8 cellular contexts compared by ENCODE assay signal in the genomic region with DNA sequence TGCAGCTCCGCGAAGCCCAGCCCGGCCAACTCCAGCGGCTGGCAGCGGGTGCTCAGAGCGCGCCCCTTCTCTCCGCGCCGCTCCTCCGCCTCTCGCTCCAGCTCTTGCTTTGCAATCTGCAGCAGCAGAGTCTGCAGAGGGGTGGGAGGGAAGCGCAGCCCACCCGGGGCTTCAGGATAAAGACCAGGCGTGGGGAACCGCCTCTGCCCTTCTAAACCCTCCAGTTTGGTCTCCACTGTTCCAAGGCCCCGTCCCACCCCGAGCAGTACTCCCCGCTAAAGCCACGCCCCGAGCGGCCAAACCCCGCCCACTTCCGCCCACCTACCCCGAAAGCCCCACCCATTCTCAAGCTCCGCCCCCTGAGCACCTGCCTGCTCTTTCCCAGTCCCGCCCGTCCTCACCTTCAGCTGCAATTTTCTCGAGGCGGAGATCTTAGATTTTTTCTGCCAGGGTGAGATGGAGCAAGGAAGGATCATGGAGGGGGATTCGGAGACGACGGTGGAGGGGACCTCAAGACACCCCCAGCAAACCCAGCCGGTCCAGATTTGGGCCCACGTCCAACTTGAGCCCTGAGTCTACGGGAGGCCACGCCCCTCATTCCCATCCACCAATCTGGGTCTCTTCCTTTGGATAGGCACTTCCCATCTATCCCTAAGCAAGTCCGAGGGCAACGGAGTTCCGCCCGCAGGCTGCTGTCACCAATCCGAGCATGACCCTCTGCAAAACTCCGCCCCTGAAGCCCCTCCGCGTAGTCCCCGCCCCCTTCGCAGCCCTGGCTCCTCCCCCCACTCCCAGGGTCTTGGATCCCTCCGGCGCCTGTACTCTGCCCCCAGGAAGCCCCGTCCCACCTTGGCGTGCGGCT. TPM values are rescaled to one million over a fixed set of nuclear protein-coding genes. Genes with fewer than 3 reads are reported as not detected.
DNase-seq lines count a peak whose midpoint lies in the region; ATAC-seq and TF ChIP-seq lines count a peak whose summit lies in the region.

No MANE protein-coding gene starts in this region.

- H3K27ac Mint-ChIP-seq in activated CD8-positive, alpha-beta memory T cell treated with anti-CD3 and anti-CD28 coated beads, Interleukin-2, amount 10 ng/mL, durations not matched to agents 7 days and 5 days: no peak overlapping the region

- intact Hi-C loops in left ventricle myocardium inferior (cut with micrococcal nuclease): no loop called here
- intact Hi-C loops in spleen (cut with DNase I; ENCODE audit: low total_unique reads): no loop called here

- peak overlapping the region; percentile 77 for H3K4me3 ChIP-seq in left ventricle myocardium inferior
- peak overlapping the region in 1 of 8 donors; percentile 9 for H3K4me3 ChIP-seq in spleen

- TF ChIP-seq POLR2A in spleen (IDR thresholded peaks at IDR 0.05): no peak

- H3K4me1 ChIP-seq in ES-I3 (ENCODE audit: insufficient read depth, low read length) (peaks cover 20% of the 10 kb centered on the region; the same call in 1 of the 2 replicates), left ventricle myocardium inferior (peaks cover 69% of the 10 kb centered on the region), spleen (peaks cover 0 to 27% (median 6%) of the 10 kb centered on the region in 6 donors)

- H3K36me3 ChIP-seq in ES-I3 (ENCODE audit: insufficient read depth, low read length) (peaks cover 3% of the 10 kb centered on the region; the same call in 1 of the 2 replicates), left ventricle myocardium inferior (peaks cover 32% of the 10 kb centered on the region), spleen (no peaks in the 10 kb centered on the region)

- no peak overlapping the region for H3K4me3 Mint-ChIP-seq in activated CD8-positive, alpha-beta memory T cell treated with anti-CD3 and anti-CD28 coated beads, Interleukin-2, amount 10 ng/mL, durations not matched to agents 7 days and 5 days

- TF ChIP-seq CTCF in left ventricle myocardium inferior (IDR thresholded peaks at IDR 0.05; ENCODE audit: borderline replicate concordance) (no peak), spleen (IDR thresholded peaks at IDR 0.05 in 8 of 11, conservative IDR thresholded peaks at IDR 0.05 in 3 of 11) (no peak)

- DNase-seq in NCI-H1436 treated with DMSO at 0.1 percent for 48 hours (lab: John Stamatoyannopoulos, UW) (peak; percentile 94), left ventricle myocardium inferior (peak; percentile 63), SIG-M5 (lab: John Stamatoyannopoulos, UW) (no peak), spleen (no peak), hypothalamus (lab: John Stamatoyannopoulos, UW) (no peak)
- peak; percentile 53 for DNase-seq in activated CD8-positive, alpha-beta memory T cell treated with anti-CD3 and anti-CD28 coated beads, Interleukin-2, amount 10 ng/mL, durations not matched to agents 7 days and 5 days
- DNase-seq in stimulated activated CD4-positive, alpha-beta T cell treated with anti-CD3 and anti-CD28 coated beads, Interleukin-1b, Interleukin-23, amount 100 ng/mL, for 48 hours: peak; percentile 54

- no peak for ATAC-seq in activated CD8-positive, alpha-beta memory T cell treated with anti-CD3 and anti-CD28 coated beads, Interleukin-2, amount 10 ng/mL, durations not matched to agents 7 days and 5 days

- H3K4me1 Mint-ChIP-seq in activated CD8-positive, alpha-beta memory T cell treated with anti-CD3 and anti-CD28 coated beads, Interleukin-2, amount 10 ng/mL, durations not matched to agents 7 days and 5 days: peaks cover 23% of the 10 kb centered on the region

- CTCF ChIA-PET in activated CD8-positive, alpha-beta memory T cell treated with anti-CD3 and anti-CD28 coated beads, Interleukin-2, amount 10 ng/mL, durations not matched to agents 7 days and 5 days (lab: Charles Lee): no interaction called here

- 6 to 12% (median 8%) methylated on average over 36 to 52 of the region's 52 CpGs for WGBS in spleen, 5 donors

- H3K9me3 Mint-ChIP-seq in activated CD8-positive, alpha-beta memory T cell treated with anti-CD3 and anti-CD28 coated beads, Interleukin-2, amount 10 ng/mL, durations not matched to agents 7 days and 5 days (ENCODE audit: low read depth): peaks cover 8% of the 10 kb centered on the region

- H3K27me3 Mint-ChIP-seq in activated CD8-positive, alpha-beta memory T cell treated with anti-CD3 and anti-CD28 coated beads, Interleukin-2, amount 10 ng/mL, durations not matched to agents 7 days and 5 days: peaks cover 25% of the 10 kb centered on the region

- peaks cover 43% of the 10 kb centered on the region for H3K27me3 ChIP-seq in left ventricle myocardium inferior (ENCODE audit: low read depth)
- H3K27me3 ChIP-seq in spleen (replicated peaks in 1 of 7): peaks cover 0 to 75% (median 43%) of the 10 kb centered on the region in 7 donors

- H3K9ac ChIP-seq in ES-I3 (ENCODE audit: low read depth, low read length): peak overlapping the region; percentile 75

- peak overlapping the region; percentile 95 for H3K27ac ChIP-seq in left ventricle myocardium inferior (replicated peaks)
- no peak overlapping the region for H3K27ac ChIP-seq in spleen

- peaks cover 3% of the 10 kb centered on the region for H3K36me3 Mint-ChIP-seq in activated CD8-positive, alpha-beta memory T cell treated with anti-CD3 and anti-CD28 coated beads, Interleukin-2, amount 10 ng/mL, durations not matched to agents 7 days and 5 days

- H3K9me3 ChIP-seq in ES-I3 (ENCODE audit: control insufficient read depth, insufficient read depth, low read length) (no peaks in the 10 kb centered on the region; the same call in 1 of the 2 replicates), left ventricle myocardium inferior (replicated peaks) (no peaks in the 10 kb centered on the region), spleen (peaks cover 0 to 11% (median 8%) of the 10 kb centered on the region in 8 donors)

RNA-seq across cellular contexts. Expression of a gene that starts 1.1 kb away (rescaled TPM):
- not detected for total RNA-seq in activated CD8-positive, alpha-beta memory T cell treated with anti-CD3 and anti-CD28 coated beads, Interleukin-2, amount 10 ng/mL, durations not matched to agents 7 days and 5 days
- total RNA-seq in left ventricle myocardium inferior: 7,701 TPM
- total RNA-seq in spleen: not detected
- under 1 TPM; 0.15 to 0.74 (median 0.70) TPM for polyA plus RNA-seq in spleen

RNA-seq across cellular contexts. Expression of a gene that starts 7.4 kb away (rescaled TPM):
- total RNA-seq in activated CD8-positive, alpha-beta memory T cell treated with anti-CD3 and anti-CD28 coated beads, Interleukin-2, amount 10 ng/mL, durations not matched to agents 7 days and 5 days: 1 to 10 TPM in 1 of 2 experiments, under 1 TPM in 1; 0.41 to 1.0 TPM
- total RNA-seq in left ventricle myocardium inferior (140 TPM), spleen (1 to 10 TPM in 4 of 7 donors, not detected in 3; 1.3 to 5.4 (median 2.6) TPM)
- polyA plus RNA-seq in spleen: 1 to 10 TPM in 1 of 3 donors, under 1 TPM in 2; 0.26 to 6.2 (median 0.94) TPM

RNA-seq across cellular contexts. Expression of a gene that starts 10.0 kb away (rescaled TPM):
- total RNA-seq in activated CD8-positive, alpha-beta memory T cell treated with anti-CD3 and anti-CD28 coated beads, Interleukin-2, amount 10 ng/mL, durations not matched to agents 7 days and 5 days: under 1 TPM in 1 of 2 experiments, not detected in 1; 0.35 TPM
- total RNA-seq in left ventricle myocardium inferior (1.8 TPM), spleen (1 to 10 TPM in 2 of 7 donors, under 1 TPM in 3, not detected in 2; 0.68 to 1.1 (median 0.76) TPM)
- under 1 TPM; 0.28 to 0.45 (median 0.36) TPM for polyA plus RNA-seq in spleen

RNA-seq across cellular contexts. Expression of a gene that starts 23.7 kb away (rescaled TPM):
- not detected for total RNA-seq in activated CD8-positive, alpha-beta memory T cell treated with anti-CD3 and anti-CD28 coated beads, Interleukin-2, amount 10 ng/mL, durations not matched to agents 7 days and 5 days
- total RNA-seq in left ventricle myocardium inferior: not detected
- total RNA-seq in spleen: 1 to 10 TPM in 1 of 7 donors, not detected in 6; 1.4 TPM
- under 1 TPM; 0.06 to 0.23 (median 0.13) TPM for polyA plus RNA-seq in spleen

RNA-seq across cellular contexts. Expression of a gene that starts 39.0 kb away (rescaled TPM):
- total RNA-seq in activated CD8-positive, alpha-beta memory T cell treated with anti-CD3 and anti-CD28 coated beads, Interleukin-2, amount 10 ng/mL, durations not matched to agents 7 days and 5 days: 100 to 1,000 TPM; 134 to 144 TPM
- total RNA-seq in left ventricle myocardium inferior (228 TPM), spleen (100 to 1,000 TPM in 5 of 7 donors, 10 to 100 TPM in 2; 88.2 to 193 (median 129) TPM)
- polyA plus RNA-seq in spleen: 100 to 1,000 TPM in 2 of 3 donors, 10 to 100 TPM in 1; 98.2 to 292 (median 263) TPM

Comparison
In these comparisons a context has a peak if more than half of its experiments do, and no peak if none do; other contexts are left out.
1. DNase-seq: peak in NCI-H1436 treated with DMSO at 0.1 percent for 48 hours (single experiment), activated CD8-positive, alpha-beta memory T cell treated with anti-CD3 and anti-CD28 coated beads, Interleukin-2, amount 10 ng/mL, durations not matched to agents 7 days and 5 days (single experiment), left ventricle myocardium inferior (single experiment) and stimulated activated CD4-positive, alpha-beta T cell treated with anti-CD3 and anti-CD28 coated beads, Interleukin-1b, Interleukin-23, amount 100 ng/mL, for 48 hours (single experiment); none in SIG-M5 (single experiment), spleen (single experiment) and hypothalamus (0 of 51).
2. RNA of a gene that starts 1.1 kb away (total RNA-seq): 7,701 TPM in left ventricle myocardium inferior (single experiment); not detected in activated CD8-positive, alpha-beta memory T cell treated with anti-CD3 and anti-CD28 coated beads, Interleukin-2, amount 10 ng/mL, durations not matched to agents 7 days and 5 days and not detected in spleen; every median in the first group is over 1,000 times any median in the second.
3. RNA of a gene that starts 7.4 kb away (total RNA-seq): 140 TPM in left ventricle myocardium inferior (single experiment); 1.3 to 5.4 TPM in spleen and 0.41 to 1.0 TPM in activated CD8-positive, alpha-beta memory T cell treated with anti-CD3 and anti-CD28 coated beads, Interleukin-2, amount 10 ng/mL, durations not matched to agents 7 days and 5 days; every median in the first group is over 10 times any median in the second.